1 cellular context compared by ENCODE assay signal in genomic region chr7:116356333-116356965, GRCh38.
TF ChIP-seq lines count a peak whose summit lies in the region.

No MANE protein-coding gene starts in this region.

TF ChIP-seq in WTC11, 78 proteins besides CTCF, POLR2A, EP300 and RAD21 (continued from another document):
- no peak for TF ChIP-seq ARID4B (CRISPR knock-in tag; IDR thresholded peaks at IDR 0.05; ENCODE audit: borderline replicate concordance)
- TF ChIP-seq ZSCAN18 (CRISPR knock-in tag; IDR thresholded peaks at IDR 0.05) = no peak
